In the genomic region with DNA sequence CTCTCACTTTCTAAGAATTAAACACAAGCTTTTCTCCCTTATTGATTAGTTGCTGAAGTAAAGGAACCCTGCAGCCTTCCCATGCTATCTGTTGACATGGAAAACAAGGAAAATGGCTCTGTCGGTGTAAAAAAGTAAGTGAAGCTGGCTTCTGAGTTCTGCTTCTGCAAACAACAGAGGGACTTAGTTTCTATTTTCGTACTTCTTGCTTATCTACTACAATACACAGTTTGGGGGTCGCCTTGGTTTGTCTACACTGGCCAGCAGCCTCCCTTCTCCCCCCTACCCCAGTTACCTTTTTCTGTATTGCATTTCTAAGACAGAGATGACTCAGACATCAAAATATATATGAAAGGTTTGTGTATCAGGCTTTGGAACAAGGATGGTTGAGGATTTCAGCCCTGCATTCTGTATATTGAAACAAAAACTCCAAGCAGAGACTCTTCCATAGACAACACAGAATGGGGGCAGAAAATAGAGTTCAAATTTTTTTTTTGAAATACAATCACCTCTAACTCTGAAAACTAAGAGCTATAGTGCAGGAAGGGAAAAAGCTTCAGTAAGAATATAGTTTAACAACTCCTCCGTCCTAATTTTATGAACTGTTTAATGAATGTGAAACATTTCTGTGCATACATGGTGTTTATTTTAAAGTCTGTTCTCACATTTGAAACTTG, we compare ENCODE assay signal across 8 cellular contexts. TPM values are rescaled to one million over a fixed set of nuclear protein-coding genes. Genes with fewer than 3 reads are reported as not detected.
A peak's percentile ranks its signal among the peaks of the same experiment; 100 is the strongest.
DNase-seq lines count a peak whose midpoint lies in the region; ATAC-seq and TF ChIP-seq lines count a peak whose summit lies in the region.

No MANE protein-coding gene starts in this region.

- dilution Hi-C loops in mammary epithelial cell (cut with HindIII; ENCODE audit: low sequenced_read_pairs) = no loop called here

- peak overlapping the region; percentile 17 for H3K9ac ChIP-seq in mammary epithelial cell (ENCODE audit: insufficient read depth, low read length)

- no peaks in the 10 kb centered on the region for H4K20me1 ChIP-seq in mammary epithelial cell (ENCODE audit: insufficient read depth, low read length)

- whole genome bisulfite sequencing in mammary epithelial cell (ENCODE audit: low coverage, missing lambda C conversion rate) = 0% methylated on average over 4 of the region's 4 CpGs

- peaks cover 0 to 3% of the 10 kb centered on the region in 2 donors for H3K27me3 Mint-ChIP-seq in natural killer cell treated with Interleukin-12 subunit alpha and Interleukin-12 subunit beta and Interleukin-15 and Interleukin-18, amount 100 ng/mL, for 72 hours

- no peaks in the 10 kb centered on the region for H3K9me3 Mint-ChIP-seq in natural killer cell treated with Interleukin-12 subunit alpha and Interleukin-12 subunit beta and Interleukin-15 and Interleukin-18, amount 100 ng/mL, for 72 hours

- H3K4me1 Mint-ChIP-seq in natural killer cell treated with Interleukin-12 subunit alpha and Interleukin-12 subunit beta and Interleukin-15 and Interleukin-18, amount 100 ng/mL, for 72 hours (ENCODE audit: low read depth in 2 of 2) = peaks cover 25 to 28% of the 10 kb centered on the region in 2 donors

- peaks cover 37% of the 10 kb centered on the region for H3K4me1 ChIP-seq in mammary epithelial cell (ENCODE audit: insufficient read depth, low read length)

- peak; percentile 75 for DNase-seq in DMS153 treated with DMSO at 0.1 percent for 48 hours (lab: John Stamatoyannopoulos, UW; ENCODE audit: unreplicated experiment)
- DNase-seq in M059J (ENCODE audit: low read depth) = peak; percentile 5
- DNase-seq in mammary epithelial cell = no peak
- DNase-seq in natural killer cell treated with Interleukin-12 subunit alpha and Interleukin-12 subunit beta and Interleukin-15 and Interleukin-18, amount 100 ng/mL, for 72 hours (ENCODE audit: low spot score) = no peak
- DNase-seq in DMS79 treated with DMSO at 0.1 percent for 48 hours (lab: John Stamatoyannopoulos, UW) = no peak
- DNase-seq in activated CD4-positive, alpha-beta T cell treated with anti-CD3 and anti-CD28 coated beads for 48 hours = no peak

- peak overlapping the region; percentile 80 for H3K4me2 ChIP-seq in mammary epithelial cell (ENCODE audit: insufficient read depth, low read depth, low read length)

- CTCF ChIA-PET in mammary epithelial cell (lab: Charles Lee; ENCODE audit: low non-redundant PET) = interaction anchor here (0.5 kb wide), 1 partner anchor 124 kb away, joined by 3 read pairs; no protein-coding TSS in a partner anchor

- peak overlapping the region; percentile 23 to 40 (median 34) for H3K4me3 ChIP-seq in mammary epithelial cell (replicated peaks in 1 of 3; ENCODE audit: insufficient read depth in 1 of 3, low read depth in 2 of 3, low read length in 3 of 3)

- no peaks in the 10 kb centered on the region for H3K79me2 ChIP-seq in mammary epithelial cell (ENCODE audit: insufficient read depth, low read length)

- H3K4me3 Mint-ChIP-seq in natural killer cell treated with Interleukin-12 subunit alpha and Interleukin-12 subunit beta and Interleukin-15 and Interleukin-18, amount 100 ng/mL, for 72 hours = peak overlapping the region; percentile 73

- H2AFZ ChIP-seq in mammary epithelial cell (ENCODE audit: low read depth, low read length) = peak overlapping the region; percentile 88

- intact Hi-C loops in mammary epithelial cell (cut with micrococcal nuclease) = no loop called here

- ATAC-seq in natural killer cell treated with Interleukin-12 subunit alpha and Interleukin-12 subunit beta and Interleukin-15 and Interleukin-18, amount 100 ng/mL, for 72 hours = no peak
- no peak for ATAC-seq in GM18907 (IDR thresholded peaks at IDR 0.05; ENCODE audit: unreplicated experiment)
- ATAC-seq in HG03460 (IDR thresholded peaks at IDR 0.05; ENCODE audit: unreplicated experiment) = no peak

- H3K27ac ChIP-seq in mammary epithelial cell (ENCODE audit: insufficient read depth, low read depth, low read length) = no peak overlapping the region

- BruUV-seq in mammary epithelial cell (replicated peaks; lab: Mats Ljungman, UMichigan) = no TSS peak

- peaks cover 8% of the 10 kb centered on the region for H3K36me3 Mint-ChIP-seq in natural killer cell treated with Interleukin-12 subunit alpha and Interleukin-12 subunit beta and Interleukin-15 and Interleukin-18, amount 100 ng/mL, for 72 hours

- no peaks in the 10 kb centered on the region for H3K27me3 ChIP-seq in mammary epithelial cell (ENCODE audit: insufficient read depth, low read length)

- in situ Hi-C loops in mammary epithelial cell (cut with MboI; ENCODE audit: low sequenced_read_pairs in 2 of 2) = no loop called here

- H3K27ac Mint-ChIP-seq in natural killer cell treated with Interleukin-12 subunit alpha and Interleukin-12 subunit beta and Interleukin-15 and Interleukin-18, amount 100 ng/mL, for 72 hours = peak overlapping the region; percentile 33 to 47

- H3K36me3 ChIP-seq in mammary epithelial cell (ENCODE audit: insufficient read depth, low read length) = no peaks in the 10 kb centered on the region

- no peak for TF ChIP-seq CTCF in mammary epithelial cell (conservative IDR thresholded peaks at IDR 0.05 in 1 of 2, IDR thresholded peaks at IDR 0.05 in 1 of 2; ENCODE audit: extremely low read depth in 1 of 2, insufficient read depth in 1 of 2, low read depth in 1 of 2, low read length in 2 of 2)

- no peaks in the 10 kb centered on the region for H3K9me3 ChIP-seq in mammary epithelial cell (replicated peaks; ENCODE audit: insufficient read depth, low read length)

RNA-seq across cellular contexts. Expression of gene SAMD13, which starts 1.8 kb away (rescaled TPM):
- 0.20 and 2.3 TPM in 2 replicates for total RNA-seq in M059J (2014; rRNA removed; shearing (Covaris generic))
- total RNA-seq in mammary epithelial cell = under 1 TPM; 0.33 to 0.80 TPM
- polyA plus RNA-seq in mammary epithelial cell = 0.35 TPM
- polyA minus RNA-seq in mammary epithelial cell = not detected
- total RNA-seq in natural killer cell treated with Interleukin-12 subunit alpha and Interleukin-12 subunit beta and Interleukin-15 and Interleukin-18, amount 100 ng/mL, for 72 hours = under 1 TPM in 1 of 2 donors, not detected in 1; 0.33 TPM

Comparison
In these comparisons a context has a peak if more than half of its experiments do, and no peak if none do; other contexts are left out.
1. DNase-seq: peak in DMS153 treated with DMSO at 0.1 percent for 48 hours (single experiment) and M059J (single experiment); none in mammary epithelial cell (single experiment), natural killer cell treated with Interleukin-12 subunit alpha and Interleukin-12 subunit beta and Interleukin-15 and Interleukin-18, amount 100 ng/mL, for 72 hours (single experiment), DMS79 treated with DMSO at 0.1 percent for 48 hours (single experiment) and activated CD4-positive, alpha-beta T cell treated with anti-CD3 and anti-CD28 coated beads for 48 hours (single experiment).